In the genomic region with DNA sequence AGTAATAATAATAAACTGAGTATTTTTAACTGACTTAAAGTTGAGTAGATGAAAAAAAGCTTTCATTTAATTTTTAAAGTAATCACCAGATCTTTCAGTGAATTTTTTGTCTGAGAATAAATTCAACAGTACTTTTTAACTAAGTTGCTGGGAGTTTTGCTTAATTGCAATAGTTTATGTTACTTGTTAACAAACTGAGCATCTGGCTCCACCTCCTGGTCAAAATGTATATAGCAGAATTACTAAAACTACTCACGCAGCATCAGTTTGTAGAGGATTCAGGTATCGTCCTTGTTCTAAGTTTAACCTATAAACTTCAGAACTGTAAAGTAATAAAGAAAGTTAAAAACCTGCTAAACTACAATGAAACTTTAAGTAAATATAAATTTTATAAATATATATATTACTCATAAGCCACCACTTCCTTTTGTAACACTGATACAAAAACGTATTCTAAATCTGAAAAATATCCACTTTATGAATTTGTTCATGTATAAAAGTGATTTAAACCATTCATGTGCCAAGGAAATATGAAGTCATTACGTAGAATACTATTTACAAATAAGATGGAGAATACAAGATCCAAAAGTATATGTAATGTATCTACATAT, we compare ENCODE assay signal across 9 cellular contexts.
DNase-seq lines count a peak whose midpoint lies in the region; ATAC-seq and TF ChIP-seq lines count a peak whose summit lies in the region.
"Had no signal": no experiment of that assay in that cellular context is flagged by ENCODE, and none has a peak within 500 bp of the region (broad histone marks: within the 10 kb centered on the region; RNA-seq: fewer than 3 reads in every experiment).

No MANE protein-coding gene starts in this region.

- DNase-seq in EH (ENCODE audit: low read depth) (peak; percentile 69), NCI-H1092 treated with DMSO at 0.1 percent for 48 hours (lab: John Stamatoyannopoulos, UW) (peak; percentile 3), SW480 (ENCODE audit: low spot score) (peak; percentile 52), foreskin fibroblast (peak; percentile 41 to 81), retina (peak; percentile 29)

- H3K4me3 ChIP-seq in foreskin fibroblast (ENCODE audit: low read depth in 1 of 2, low read length in 2 of 2), result no peak overlapping the region

- no peak overlapping the region for H3K27ac ChIP-seq in 22Rv1
- H3K27ac ChIP-seq: epithelial cell of prostate had no signal

- peak; percentile 83 for TF ChIP-seq CTCF in 22Rv1 (IDR thresholded peaks at IDR 0.05)
- peak; percentile 55 for TF ChIP-seq CTCF in foreskin fibroblast (IDR thresholded peaks at IDR 0.05; ENCODE audit: low read depth, low read length)

- ATAC-seq in HG02763 (IDR thresholded peaks at IDR 0.05; ENCODE audit: unreplicated experiment) (no peak), HG03196 (IDR thresholded peaks at IDR 0.05; ENCODE audit: unreplicated experiment) (no peak)

Comparison
In these comparisons a context has a peak if more than half of its experiments do, and no peak if none do; other contexts are left out.
1. DNase-seq: peak in every context shown above with its lines; median percentile 69 in EH; 61 in foreskin fibroblast; 52 in SW480; 29 in retina; 3 in NCI-H1092 treated with DMSO at 0.1 percent for 48 hours.